19 cellular contexts compared by ENCODE assay signal in the genomic region with DNA sequence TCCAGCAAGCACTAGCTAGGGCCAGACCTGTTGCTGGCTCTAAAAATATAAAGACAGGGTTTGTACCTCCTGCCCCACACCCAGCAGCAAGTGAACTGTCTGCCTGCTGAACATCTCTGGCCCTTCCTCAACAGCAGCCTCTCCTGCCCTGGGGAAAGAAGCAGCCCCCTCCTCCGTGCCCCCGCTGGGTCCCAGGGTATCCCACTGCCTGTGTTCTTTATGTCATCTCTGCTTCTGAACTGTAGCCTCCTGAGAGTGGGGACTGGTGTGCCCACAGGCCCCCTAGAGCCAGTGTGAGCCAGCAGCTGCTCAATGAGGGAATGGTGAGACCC. TPM values are rescaled to one million over a fixed set of nuclear protein-coding genes. Genes with fewer than 3 reads are reported as not detected.
DNase-seq lines count a peak whose midpoint lies in the region; ATAC-seq and TF ChIP-seq lines count a peak whose summit lies in the region.
"Had no signal": no experiment of that assay in that cellular context is flagged by ENCODE, and none has a peak within 500 bp of the region (broad histone marks: within the 10 kb centered on the region; RNA-seq: fewer than 3 reads in every experiment).

No MANE protein-coding gene starts in this region.

- CTCF ChIA-PET in Panc1 (lab: Charles Lee): no interaction called here

- H3K4me1 Mint-ChIP-seq in osteocyte (ENCODE audit: unreplicated experiment) (no peaks in the 10 kb centered on the region), natural killer cell (no peaks in the 10 kb centered on the region)

- H3K4me3 Mint-ChIP-seq in osteocyte (ENCODE audit: unreplicated experiment): no peak overlapping the region
- no peak overlapping the region for H3K4me3 Mint-ChIP-seq in natural killer cell
- H3K4me3 Mint-ChIP-seq: CD4-positive, alpha-beta T cell had no signal

- no peak for TF ChIP-seq EP300 in esophagus muscularis mucosa (IDR thresholded peaks at IDR 0.05)

- 92% methylated on average over 2 of the region's 2 CpGs for WGBS in esophagus muscularis mucosa

- TF ChIP-seq CTCF in Panc1 (IDR thresholded peaks at IDR 0.05) (no peak), esophagus muscularis mucosa (IDR thresholded peaks at IDR 0.05) (no peak), osteocyte (IDR thresholded peaks at IDR 0.05) (no peak), natural killer cell (IDR thresholded peaks at IDR 0.05) (no peak)

- ATAC-seq in Panc1 (0 out of 2 replicates have a peak, but pooled peaks have one; percentile 18), HG02970 (IDR thresholded peaks at IDR 0.05; ENCODE audit: low FRiP score, unreplicated experiment) (no peak), HG03159 (IDR thresholded peaks at IDR 0.05; ENCODE audit: unreplicated experiment) (no peak), natural killer cell (no peak)

- H3K36me3 ChIP-seq in H7 (replicated peaks; ENCODE audit: control insufficient read depth, insufficient read depth, low read length) (no peaks in the 10 kb centered on the region), Panc1 (ENCODE audit: control insufficient read depth, insufficient read depth, low read length) (no peaks in the 10 kb centered on the region), esophagus muscularis mucosa (no peaks in the 10 kb centered on the region)
- H3K36me3 ChIP-seq: BLaER1 treated with 17β-estradiol and CSF1 and Interleukin-3, amounts not matched to agents 10 nM and 100 nM had no signal

- TF ChIP-seq POLR2A in esophagus muscularis mucosa (IDR thresholded peaks at IDR 0.05; ENCODE audit: low read depth): no peak

- DNase-seq in H7 (peak; percentile 35), Panc1 (ENCODE audit: low read depth, low spot score) (no peak), esophagus muscularis mucosa (ENCODE audit: extremely low spot score) (peak; percentile 57), osteocyte (ENCODE audit: extremely low spot score, unreplicated experiment) (peak; percentile 53), NCI-H774 (lab: John Stamatoyannopoulos, UW) (no peak), natural killer cell (no peak)
- DNase-seq: AML-193; CD4-positive, alpha-beta T cell; KBM-7; MM.1S; NCI-H2029 treated with DMSO at 0.1 percent for 48 hours; NCI-H2227 treated with DMSO at 0.1 percent for 48 hours; NCI-H526 treated with DMSO at 0.1 percent for 48 hours; SHP77 had no signal

- H3K4me1 ChIP-seq in Panc1 (ENCODE audit: control insufficient read depth, insufficient read depth, low read length) (no peaks in the 10 kb centered on the region), esophagus muscularis mucosa (no peaks in the 10 kb centered on the region)
- H3K4me1 ChIP-seq: A549; BLaER1 treated with 17β-estradiol and CSF1 and Interleukin-3, amounts not matched to agents 10 nM and 100 nM had no signal

- H3K4me3 ChIP-seq in H7 (ENCODE audit: insufficient read depth, low read depth, low read length): no peak overlapping the region
- no peak overlapping the region for H3K4me3 ChIP-seq in Panc1 (ENCODE audit: low read depth in 2 of 2, low read length in 2 of 2)
- H3K4me3 ChIP-seq in esophagus muscularis mucosa: no peak overlapping the region
- H3K4me3 ChIP-seq: A549; BLaER1 treated with 17β-estradiol and CSF1 and Interleukin-3, amounts not matched to agents 10 nM and 100 nM had no signal

- H3K9me3 ChIP-seq in Panc1 (ENCODE audit: control insufficient read depth, insufficient read depth, low read depth, low read length) (no peaks in the 10 kb centered on the region; the same call in 1 of the 2 replicates), esophagus muscularis mucosa (peaks cover 0 to 8% (median 0%) of the 10 kb centered on the region in 4 donors)

- H3K27me3 Mint-ChIP-seq in osteocyte (ENCODE audit: unreplicated experiment): peaks cover 26% of the 10 kb centered on the region
- peaks cover 6 to 16% of the 10 kb centered on the region in 2 donors for H3K27me3 Mint-ChIP-seq in natural killer cell (ENCODE audit: low read depth in 2 of 2)
- H3K27me3 Mint-ChIP-seq: CD4-positive, alpha-beta T cell had no signal

- POLR2A ChIA-PET in Panc1 (lab: Charles Lee): interaction anchor here (0.6 kb wide), 1 partner anchor 236 kb away, joined by 4 read pairs; no protein-coding TSS in a partner anchor

- H3K9me3 Mint-ChIP-seq in osteocyte (ENCODE audit: unreplicated experiment): peaks cover 4% of the 10 kb centered on the region
- no peaks in the 10 kb centered on the region for H3K9me3 Mint-ChIP-seq in natural killer cell
- H3K9me3 Mint-ChIP-seq: CD4-positive, alpha-beta T cell had no signal

- H3K27ac ChIP-seq in Panc1 (ENCODE audit: low read length): no peak overlapping the region
- no peak overlapping the region for H3K27ac ChIP-seq in esophagus muscularis mucosa (replicated peaks in 1 of 4)
- H3K27ac ChIP-seq: A549; BLaER1 treated with 17β-estradiol and CSF1 and Interleukin-3, amounts not matched to agents 10 nM and 100 nM; RWPE1 had no signal

- in situ Hi-C loops in Panc1 (cut with HindIII; ENCODE audit: low pct_unique_long_range_greater_than_20kb, low sequenced_read_pairs): no loop called here

- peaks cover 3% of the 10 kb centered on the region for H3K36me3 Mint-ChIP-seq in osteocyte (ENCODE audit: unreplicated experiment)
- no peaks in the 10 kb centered on the region for H3K36me3 Mint-ChIP-seq in natural killer cell

- no peaks in the 10 kb centered on the region for H3K27me3 ChIP-seq in H7 (ENCODE audit: control insufficient read depth, insufficient read depth, low read length)
- H3K27me3 ChIP-seq in Panc1 (ENCODE audit: control insufficient read depth, insufficient read depth, low read length): 0 out of 2 replicates have a peak, but pooled peaks cover 2% of the 10 kb centered on the region
- peaks cover 0 to 17% (median 0%) of the 10 kb centered on the region in 4 donors for H3K27me3 ChIP-seq in esophagus muscularis mucosa
- H3K27me3 ChIP-seq: BLaER1 treated with 17β-estradiol and CSF1 and Interleukin-3, amounts not matched to agents 10 nM and 100 nM had no signal

- intact Hi-C loops in Panc1 (cut with micrococcal nuclease; ENCODE audit: unreplicated experiment) (no loop called here), esophagus muscularis mucosa (cut with DNase I) (no loop called here), natural killer cell (cut with micrococcal nuclease) (no loop called here)

- BruUV-seq in Panc1 (replicated peaks; lab: Mats Ljungman, UMichigan): no TSS peak

- no peak overlapping the region for H3K27ac Mint-ChIP-seq in osteocyte (ENCODE audit: unreplicated experiment)
- no peak overlapping the region for H3K27ac Mint-ChIP-seq in natural killer cell
- H3K27ac Mint-ChIP-seq: CD4-positive, alpha-beta T cell had no signal

RNA-seq across cellular contexts. Expression of gene ACAD9, which starts 54.5 kb away (rescaled TPM):
- total RNA-seq in H7 (2014; rRNA removed; shearing (Covaris generic)): 20.1 and 20.4 TPM in 2 replicates
- total RNA-seq in Panc1 (2021; ENCODE audit: unreplicated experiment): 70.9 TPM
- polyA plus RNA-seq in Panc1 (2012; ENCODE audit: insufficient read length): 56.0 TPM
- 10 to 100 TPM; 25.6 to 41.6 (median 30.3) TPM for total RNA-seq in esophagus muscularis mucosa
- 45.4 and 50.8 TPM in 2 replicates for total RNA-seq in osteocyte
- 10 to 100 TPM; 43.4 to 71.3 (median 54.2) TPM for total RNA-seq in natural killer cell

RNA-seq across cellular contexts. Expression of gene CFAP92, which starts 60.0 kb away (rescaled TPM):
- total RNA-seq in H7 (2014; rRNA removed; shearing (Covaris generic)): 0.87 and 1.7 TPM in 2 replicates
- 0.18 TPM for total RNA-seq in Panc1 (2021; ENCODE audit: unreplicated experiment)
- polyA plus RNA-seq in Panc1 (2012; ENCODE audit: insufficient read length): 0.42 TPM
- 1 to 10 TPM in 1 of 4 donors, under 1 TPM in 3; 0.19 to 1.2 (median 0.47) TPM for total RNA-seq in esophagus muscularis mucosa
- 0.18 TPM in 1 of 2 replicates, not detected in the other for total RNA-seq in osteocyte
- under 1 TPM; 0.26 to 0.43 (median 0.41) TPM for total RNA-seq in natural killer cell
- polyA plus RNA-seq: A549 had no signal

Comparison
In these comparisons a context has a peak if more than half of its experiments do, and no peak if none do; other contexts are left out.
1. DNase-seq: peak in H7 (single experiment), esophagus muscularis mucosa (single experiment) and osteocyte (single experiment); none in Panc1 (single experiment), NCI-H774 (single experiment) and natural killer cell (single experiment).